In the genomic region with DNA sequence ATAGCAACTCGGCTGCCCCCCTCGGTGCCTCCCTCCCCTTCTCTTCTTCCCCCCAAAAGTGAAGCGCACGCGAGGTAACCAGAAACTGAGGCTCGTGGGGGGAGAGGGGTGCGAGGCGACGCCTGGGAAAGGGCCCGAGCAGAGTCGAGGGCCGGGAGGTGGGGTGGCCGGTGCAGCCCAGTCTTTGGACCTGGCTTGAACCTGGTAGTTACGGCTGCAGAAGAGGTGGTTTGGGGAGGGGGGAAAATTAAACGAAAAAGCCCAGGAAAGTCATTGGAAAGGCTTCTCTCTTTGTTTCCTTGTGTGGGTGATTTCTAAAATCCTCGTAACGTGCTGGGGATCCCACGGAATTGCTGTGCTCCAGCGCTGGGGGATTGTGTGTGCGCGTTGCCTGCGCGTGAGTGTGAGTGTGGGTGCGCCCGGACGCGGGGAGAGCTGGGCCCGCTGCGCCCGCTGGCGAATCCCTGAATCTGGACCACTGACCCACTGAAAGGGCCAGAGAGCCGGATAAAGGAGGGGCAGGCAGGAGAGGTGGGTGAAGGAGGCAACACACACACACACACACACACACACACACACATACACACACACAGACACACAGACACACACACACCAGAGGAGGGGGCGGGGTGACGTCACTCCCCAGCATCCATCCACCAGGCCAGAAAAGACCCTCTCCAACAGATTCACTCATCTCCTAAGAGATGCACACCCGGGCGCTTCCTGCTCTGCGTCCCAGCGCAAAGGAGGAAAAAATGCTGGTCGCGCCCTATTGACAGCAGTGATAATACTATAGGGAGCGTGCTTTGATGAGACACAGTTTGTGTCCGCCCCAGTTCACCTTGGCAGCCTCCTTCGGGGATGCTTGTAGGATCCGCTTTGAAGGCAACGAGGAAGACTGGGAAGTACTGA, we compare ENCODE assay signal across 8 cellular contexts.
A peak's percentile ranks its signal among the peaks of the same experiment; 100 is the strongest.
DNase-seq lines count a peak whose midpoint lies in the region; ATAC-seq and TF ChIP-seq lines count a peak whose summit lies in the region.

No MANE protein-coding gene starts in this region.

- TF ChIP-seq POLR2A in esophagus muscularis mucosa (IDR thresholded peaks at IDR 0.05; ENCODE audit: low read depth): no peak

- TF ChIP-seq CTCF in AG09309 (IDR thresholded peaks at IDR 0.05; ENCODE audit: control insufficient read depth, insufficient read depth, low read depth, low read length, missing control alignments) (no peak), esophagus muscularis mucosa (IDR thresholded peaks at IDR 0.05) (no peak), neural crest cell (conservative IDR thresholded peaks at IDR 0.05) (no peak)

- 23% methylated on average over 44 of the region's 45 CpGs for WGBS in esophagus muscularis mucosa

- H3K36me3 ChIP-seq in NT2/D1 (ENCODE audit: insufficient read depth, insufficient read length, low read length) (peaks cover 3% of the 10 kb centered on the region), esophagus muscularis mucosa (no peaks in the 10 kb centered on the region)

- peak overlapping the region; percentile 95 for H3K27ac Mint-ChIP-seq in neural crest cell (ENCODE audit: unreplicated experiment)

- no peak for ATAC-seq in GM21717 (IDR thresholded peaks at IDR 0.05; ENCODE audit: unreplicated experiment)
- no peak for ATAC-seq in GM21786 (IDR thresholded peaks at IDR 0.05; ENCODE audit: unreplicated experiment)
- no peak for ATAC-seq in GM19452 (IDR thresholded peaks at IDR 0.05; ENCODE audit: unreplicated experiment)

- H3K36me3 Mint-ChIP-seq in neural crest cell (ENCODE audit: low read depth): no peaks in the 10 kb centered on the region

- peak overlapping the region; percentile 78 for H3K9ac ChIP-seq in NT2/D1 (ENCODE audit: insufficient read length, low read depth)

- intact Hi-C loops in esophagus muscularis mucosa (cut with DNase I): no loop called here

- peak overlapping the region in 1 of 4 donors; percentile 7 for H3K27ac ChIP-seq in esophagus muscularis mucosa (replicated peaks in 1 of 4)

- DNase-seq in AG09309 (ENCODE audit: low read depth) (no peak), NT2/D1 (ENCODE audit: low read depth, low spot score) (no peak), esophagus muscularis mucosa (ENCODE audit: extremely low spot score) (no peak), neural crest cell (ENCODE audit: low read depth, low spot score) (peak; percentile 38)
- no peak for DNase-seq in effector CD8-positive, alpha-beta T cell (lab: John Stamatoyannopoulos, UW)

- H3K4me1 Mint-ChIP-seq in neural crest cell: peaks cover 42% of the 10 kb centered on the region

- no peak for TF ChIP-seq EP300 in esophagus muscularis mucosa (IDR thresholded peaks at IDR 0.05)

- H3K4me1 ChIP-seq in NT2/D1 (ENCODE audit: insufficient read depth, insufficient read length) (no peaks in the 10 kb centered on the region), esophagus muscularis mucosa (peaks cover 9 to 31% (median 23%) of the 10 kb centered on the region in 4 donors)

- H3K4me3 ChIP-seq in AG09309 (ENCODE audit: control insufficient read depth, low read depth, low read length) (peak overlapping the region; percentile 61), NT2/D1 (ENCODE audit: insufficient read length, low read depth) (peak overlapping the region; percentile 70), esophagus muscularis mucosa (peak overlapping the region; percentile 56 to 67 (median 62))

- H3K27me3 Mint-ChIP-seq in neural crest cell (ENCODE audit: low read depth): peaks cover 2% of the 10 kb centered on the region

- H3K9me3 Mint-ChIP-seq in neural crest cell: no peaks in the 10 kb centered on the region

- H3K9me3 ChIP-seq in NT2/D1 (ENCODE audit: insufficient read depth, low read length) (no peaks in the 10 kb centered on the region), esophagus muscularis mucosa (no peaks in the 10 kb centered on the region)

- H3K4me3 Mint-ChIP-seq in neural crest cell: peak overlapping the region; percentile 95

- no peaks in the 10 kb centered on the region for H3K27me3 ChIP-seq in NT2/D1 (ENCODE audit: insufficient read depth, insufficient read length)
- peaks cover 0 to 57% (median 25%) of the 10 kb centered on the region in 4 donors for H3K27me3 ChIP-seq in esophagus muscularis mucosa
